Comparison of ENCODE assay signal across 1 cellular context in the genomic region with DNA sequence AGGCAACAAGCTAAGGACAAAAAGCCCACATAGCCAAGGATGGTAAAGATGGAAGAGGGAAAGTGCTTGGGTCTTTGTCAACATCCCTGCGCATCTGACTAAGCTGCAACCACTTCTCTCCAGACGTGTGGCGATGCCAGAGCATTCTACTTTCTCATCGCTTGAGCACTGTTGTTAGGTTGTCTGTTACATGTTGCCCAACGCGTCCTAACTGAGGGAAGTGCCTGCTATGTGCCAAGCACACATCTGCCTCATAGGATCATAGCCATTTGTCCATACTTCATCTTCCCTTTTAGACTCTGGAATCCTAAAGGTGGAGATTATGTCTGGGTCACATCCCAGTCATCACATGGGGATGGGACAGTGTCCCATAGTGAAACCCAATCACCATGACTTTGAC.
TF ChIP-seq lines count a peak whose summit lies in the region.

No MANE protein-coding gene starts in this region.

TF ChIP-seq in H1, 55 proteins besides CTCF, POLR2A, EP300 and RAD21 (continued from another document):
- TF ChIP-seq NANOG (IDR thresholded peaks at IDR 0.05; ENCODE audit: insufficient read depth, low read depth, low read length, poor library complexity, severe bottlenecking) (no peak), KDM5A (IDR thresholded peaks at IDR 0.05; ENCODE audit: low read length) (no peak)
TF ChIP-seq in H1: peak in this region for 0.
